15 cellular contexts compared by ENCODE assay signal in the genomic region with DNA sequence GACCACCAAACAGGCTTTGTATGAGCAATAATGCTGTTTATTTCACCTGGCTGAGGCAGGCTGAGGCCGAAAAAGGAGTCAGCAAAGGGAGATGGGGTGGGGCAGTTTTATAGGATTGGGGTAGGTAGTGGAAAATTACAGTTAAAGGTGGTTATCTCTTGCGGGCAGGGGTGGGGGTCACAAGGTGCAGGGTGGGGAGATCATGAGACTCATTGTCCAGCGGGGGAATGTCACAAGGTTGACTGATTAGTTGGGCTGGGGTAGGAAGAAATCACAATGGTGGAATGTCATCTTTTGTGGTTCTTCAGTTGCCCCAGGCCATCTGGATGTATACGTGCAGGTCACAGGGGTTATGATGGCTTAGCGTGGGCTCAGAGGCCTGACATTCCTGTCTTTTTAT. TPM values are rescaled to one million over a fixed set of nuclear protein-coding genes. Genes with fewer than 3 reads are reported as not detected.
"Had no signal": no experiment of that assay in that cellular context is flagged by ENCODE, and none has a peak within 500 bp of the region (broad histone marks: within the 10 kb centered on the region; RNA-seq: fewer than 3 reads in every experiment).

No MANE protein-coding gene starts in this region.

RNA-seq across cellular contexts. Expression of gene TEX46, which starts 18.1 kb away (rescaled TPM):
- total RNA-seq: stomach, subcutaneous adipose tissue, suprapubic skin, temporal lobe, thoracic aorta, thyroid gland, tibial nerve, transverse colon, upper lobe of left lung, upper lobe of right lung, ureter, urinary bladder, vagina had no signal
- polyA plus RNA-seq: stomach, urinary bladder had no signal

RNA-seq across cellular contexts. Expression of gene LACTBL1, which starts 24.9 kb away (rescaled TPM):
- total RNA-seq: stomach, subcutaneous adipose tissue, suprapubic skin, temporal lobe, thoracic aorta, thyroid gland, tibial nerve, transverse colon, upper lobe of left lung, upper lobe of right lung, ureter, urinary bladder, uterus, vagina had no signal
- polyA plus RNA-seq: stomach, thymus, urinary bladder had no signal
